Comparison of ENCODE assay signal across 12 cellular contexts in the genomic region with DNA sequence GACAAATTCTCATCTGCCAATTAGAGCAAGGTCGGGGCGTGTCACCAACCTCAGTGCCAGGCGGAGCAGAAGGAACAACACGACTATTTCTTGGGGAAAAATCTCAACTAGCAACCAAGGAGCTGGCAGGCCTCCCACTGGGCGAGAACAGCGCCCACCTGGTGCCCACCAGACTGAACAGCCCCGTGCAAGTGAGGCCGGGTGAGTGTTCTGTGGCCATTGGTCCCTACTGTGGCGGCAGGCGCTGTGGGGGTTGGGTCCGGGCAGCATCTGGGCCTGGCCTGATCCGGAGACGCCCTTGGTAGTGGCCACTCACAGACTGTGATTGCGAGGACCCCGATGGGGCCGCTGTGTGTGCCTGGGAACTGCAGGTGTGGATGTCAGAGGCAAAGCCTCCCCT. TPM values are rescaled to one million over a fixed set of nuclear protein-coding genes. Genes with fewer than 3 reads are reported as not detected.
DNase-seq lines count a peak whose midpoint lies in the region; ATAC-seq and TF ChIP-seq lines count a peak whose summit lies in the region.
"Had no signal": no experiment of that assay in that cellular context is flagged by ENCODE, and none has a peak within 500 bp of the region (broad histone marks: within the 10 kb centered on the region; RNA-seq: fewer than 3 reads in every experiment).

No MANE protein-coding gene starts in this region.

- H3K36me3 Mint-ChIP-seq in activated CD4-positive, alpha-beta T cell treated with anti-CD3 and anti-CD28 coated beads, Interleukin-2, amount 10 ng/mL, durations not matched to agents 7 days and 5 days (ENCODE audit: low read depth): peaks cover 18% of the 10 kb centered on the region
- H3K36me3 Mint-ChIP-seq in activated CD8-positive, alpha-beta T cell treated with anti-CD3 and anti-CD28 coated beads for 36 hours (ENCODE audit: low read depth): peaks cover 21% of the 10 kb centered on the region
- no peaks in the 10 kb centered on the region for H3K36me3 Mint-ChIP-seq in glutamatergic neuron (ENCODE audit: unreplicated experiment)
- H3K36me3 Mint-ChIP-seq in stimulated activated effector memory CD8-positive, alpha-beta T cell treated with anti-CD3 and anti-CD28 coated beads, Interleukin-12 subunit alpha, Interleukin-12 subunit beta, amount 100 ng/mL, for 72 hours: peaks cover 47% of the 10 kb centered on the region

- H3K27me3 ChIP-seq in mammary epithelial cell (ENCODE audit: insufficient read depth, low read length): no peaks in the 10 kb centered on the region
- H3K27me3 ChIP-seq: tibial nerve had no signal

- POLR2A ChIA-PET in activated CD4-positive, alpha-beta T cell treated with anti-CD3 and anti-CD28 coated beads, Interleukin-2, amount 10 ng/mL, durations not matched to agents 7 days and 5 days (lab: Charles Lee): interaction anchor here (1.2 kb wide), 1 partner anchor 8 kb away, joined by 3 read pairs; no protein-coding TSS in a partner anchor
- POLR2A ChIA-PET in activated CD8-positive, alpha-beta T cell treated with anti-CD3 and anti-CD28 coated beads for 36 hours (lab: Charles Lee): interaction anchor here (1.2 to 2.7 kb wide), 4 partner anchors 8 to 12 kb away, joined by 3 to 15 read pairs (median 10); a partner anchor contains a TSS

- intact Hi-C loops in activated CD8-positive, alpha-beta T cell treated with anti-CD3 and anti-CD28 coated beads for 36 hours (cut with micrococcal nuclease): loop anchor here (10.0 kb wide), 1 partner anchor 50 kb away; a partner anchor contains a TSS
- intact Hi-C loops in mammary epithelial cell (cut with micrococcal nuclease): no loop called here

- no peaks in the 10 kb centered on the region for H3K9me3 Mint-ChIP-seq in activated CD4-positive, alpha-beta T cell treated with anti-CD3 and anti-CD28 coated beads, Interleukin-2, amount 10 ng/mL, durations not matched to agents 7 days and 5 days
- H3K9me3 Mint-ChIP-seq in activated CD8-positive, alpha-beta T cell treated with anti-CD3 and anti-CD28 coated beads for 36 hours: no peaks in the 10 kb centered on the region
- H3K9me3 Mint-ChIP-seq in glutamatergic neuron (ENCODE audit: unreplicated experiment): peaks cover 2% of the 10 kb centered on the region
- no peaks in the 10 kb centered on the region for H3K9me3 Mint-ChIP-seq in stimulated activated effector memory CD8-positive, alpha-beta T cell treated with anti-CD3 and anti-CD28 coated beads, Interleukin-12 subunit alpha, Interleukin-12 subunit beta, amount 100 ng/mL, for 72 hours

- no peaks in the 10 kb centered on the region for H3K27me3 Mint-ChIP-seq in activated CD4-positive, alpha-beta T cell treated with anti-CD3 and anti-CD28 coated beads, Interleukin-2, amount 10 ng/mL, durations not matched to agents 7 days and 5 days
- H3K27me3 Mint-ChIP-seq in activated CD8-positive, alpha-beta T cell treated with anti-CD3 and anti-CD28 coated beads for 36 hours: no peaks in the 10 kb centered on the region
- H3K27me3 Mint-ChIP-seq in glutamatergic neuron (ENCODE audit: unreplicated experiment): peaks cover 3% of the 10 kb centered on the region

- peak overlapping the region; percentile 59 for H3K4me3 Mint-ChIP-seq in activated CD4-positive, alpha-beta T cell treated with anti-CD3 and anti-CD28 coated beads, Interleukin-2, amount 10 ng/mL, durations not matched to agents 7 days and 5 days
- H3K4me3 Mint-ChIP-seq in activated CD8-positive, alpha-beta T cell treated with anti-CD3 and anti-CD28 coated beads for 36 hours: no peak overlapping the region
- H3K4me3 Mint-ChIP-seq in glutamatergic neuron (ENCODE audit: unreplicated experiment): peak overlapping the region; percentile 0
- peak overlapping the region; percentile 69 for H3K4me3 Mint-ChIP-seq in stimulated activated effector memory CD8-positive, alpha-beta T cell treated with anti-CD3 and anti-CD28 coated beads, Interleukin-12 subunit alpha, Interleukin-12 subunit beta, amount 100 ng/mL, for 72 hours

- ATAC-seq in activated CD8-positive, alpha-beta T cell treated with anti-CD3 and anti-CD28 coated beads for 36 hours: no peak
- ATAC-seq in stimulated activated effector memory CD8-positive, alpha-beta T cell treated with anti-CD3 and anti-CD28 coated beads, Interleukin-12 subunit alpha, Interleukin-12 subunit beta, amount 100 ng/mL, for 72 hours: no peak
- ATAC-seq in GM19452 (IDR thresholded peaks at IDR 0.05; ENCODE audit: unreplicated experiment): no peak

- no TSS peak for BruUV-seq in mammary epithelial cell (replicated peaks; lab: Mats Ljungman, UMichigan)

- peaks cover 39% of the 10 kb centered on the region for H3K4me1 ChIP-seq in mammary epithelial cell (ENCODE audit: insufficient read depth, low read length)

- peaks cover 100% of the 10 kb centered on the region for H3K79me2 ChIP-seq in mammary epithelial cell (ENCODE audit: insufficient read depth, low read length)

- CTCF ChIA-PET in activated CD4-positive, alpha-beta T cell treated with anti-CD3 and anti-CD28 coated beads, Interleukin-2, amount 10 ng/mL, durations not matched to agents 7 days and 5 days (lab: Charles Lee): interaction anchor here (1.1 kb wide), 1 partner anchor 97 kb away, joined by 4 read pairs; no protein-coding TSS in a partner anchor
- CTCF ChIA-PET in activated CD8-positive, alpha-beta T cell treated with anti-CD3 and anti-CD28 coated beads for 36 hours (lab: Charles Lee): interaction anchor here (1.0 to 1.4 kb wide), 2 partner anchors 49 to 137 kb away, joined by 4 to 6 read pairs; no protein-coding TSS in a partner anchor
- CTCF ChIA-PET in mammary epithelial cell (lab: Charles Lee; ENCODE audit: low non-redundant PET): no interaction called here

- peaks cover 11% of the 10 kb centered on the region for H3K36me3 ChIP-seq in mammary epithelial cell (ENCODE audit: insufficient read depth, low read length)

- no peaks in the 10 kb centered on the region for H3K9me3 ChIP-seq in mammary epithelial cell (replicated peaks; ENCODE audit: insufficient read depth, low read length)
- H3K9me3 ChIP-seq: tibial nerve had no signal

- WGBS in mammary epithelial cell (ENCODE audit: low coverage, missing lambda C conversion rate): 93% methylated on average over 13 of the region's 16 CpGs

- H4K20me1 ChIP-seq in mammary epithelial cell (ENCODE audit: insufficient read depth, low read length): peaks cover 47% of the 10 kb centered on the region

- no peak overlapping the region for H3K9ac ChIP-seq in mammary epithelial cell (ENCODE audit: insufficient read depth, low read length)

- H3K4me3 ChIP-seq in mammary epithelial cell (replicated peaks in 1 of 3; ENCODE audit: insufficient read depth in 1 of 3, low read depth in 2 of 3, low read length in 3 of 3): no peak overlapping the region

- no peak overlapping the region for H3K27ac ChIP-seq in mammary epithelial cell (ENCODE audit: insufficient read depth, low read depth, low read length)

- peaks cover 69% of the 10 kb centered on the region for H3K4me1 Mint-ChIP-seq in activated CD4-positive, alpha-beta T cell treated with anti-CD3 and anti-CD28 coated beads, Interleukin-2, amount 10 ng/mL, durations not matched to agents 7 days and 5 days
- peaks cover 53% of the 10 kb centered on the region for H3K4me1 Mint-ChIP-seq in activated CD8-positive, alpha-beta T cell treated with anti-CD3 and anti-CD28 coated beads for 36 hours (ENCODE audit: low read depth)
- H3K4me1 Mint-ChIP-seq in glutamatergic neuron (ENCODE audit: low read depth, unreplicated experiment): peaks cover 8% of the 10 kb centered on the region
- H3K4me1 Mint-ChIP-seq in stimulated activated effector memory CD8-positive, alpha-beta T cell treated with anti-CD3 and anti-CD28 coated beads, Interleukin-12 subunit alpha, Interleukin-12 subunit beta, amount 100 ng/mL, for 72 hours: peaks cover 60% of the 10 kb centered on the region

- no peak overlapping the region for H3K4me2 ChIP-seq in mammary epithelial cell (ENCODE audit: insufficient read depth, low read depth, low read length)

- no peak for TF ChIP-seq CTCF in activated CD8-positive, alpha-beta T cell treated with anti-CD3 and anti-CD28 coated beads for 36 hours (IDR thresholded peaks at IDR 0.05)
- TF ChIP-seq CTCF in glutamatergic neuron (IDR thresholded peaks at IDR 0.05; ENCODE audit: partially characterized antibody, unreplicated experiment) (no peak), mammary epithelial cell (conservative IDR thresholded peaks at IDR 0.05 in 1 of 2, IDR thresholded peaks at IDR 0.05 in 1 of 2; ENCODE audit: extremely low read depth in 1 of 2, insufficient read depth in 1 of 2, low read depth in 1 of 2, low read length in 2 of 2) (no peak)

- in situ Hi-C loops in mammary epithelial cell (cut with MboI; ENCODE audit: low sequenced_read_pairs in 2 of 2): loop anchor here in 1 of 2 donors (10.0 kb wide), 1 partner anchor 90 kb away; no protein-coding TSS in a partner anchor

- H2AFZ ChIP-seq in mammary epithelial cell (ENCODE audit: low read depth, low read length): no peak overlapping the region

- dilution Hi-C loops in mammary epithelial cell (cut with HindIII; ENCODE audit: low sequenced_read_pairs): no loop called here

- H3K27ac Mint-ChIP-seq in activated CD4-positive, alpha-beta T cell treated with anti-CD3 and anti-CD28 coated beads, Interleukin-2, amount 10 ng/mL, durations not matched to agents 7 days and 5 days: peak overlapping the region; percentile 90
- peak overlapping the region; percentile 86 for H3K27ac Mint-ChIP-seq in activated CD8-positive, alpha-beta T cell treated with anti-CD3 and anti-CD28 coated beads for 36 hours
- H3K27ac Mint-ChIP-seq in glutamatergic neuron (ENCODE audit: unreplicated experiment): peak overlapping the region; percentile 20
- peak overlapping the region; percentile 92 for H3K27ac Mint-ChIP-seq in stimulated activated effector memory CD8-positive, alpha-beta T cell treated with anti-CD3 and anti-CD28 coated beads, Interleukin-12 subunit alpha, Interleukin-12 subunit beta, amount 100 ng/mL, for 72 hours

- no peak for DNase-seq in activated CD4-positive, alpha-beta T cell treated with anti-CD3 and anti-CD28 coated beads, Interleukin-2, amount 10 ng/mL, durations not matched to agents 7 days and 5 days
- DNase-seq in activated CD4-positive, alpha-beta T cell treated with anti-CD3 and anti-CD28 coated beads for 1 hour: no peak
- DNase-seq in activated CD8-positive, alpha-beta T cell treated with anti-CD3 and anti-CD28 coated beads for 36 hours: no peak
- DNase-seq in glutamatergic neuron (no peak), glomerular visceral epithelial cell (ENCODE audit: extremely low spot score) (no peak), mammary epithelial cell (no peak)
- DNase-seq in stimulated activated effector memory CD8-positive, alpha-beta T cell treated with anti-CD3 and anti-CD28 coated beads, Interleukin-12 subunit alpha, Interleukin-12 subunit beta, amount 100 ng/mL, for 72 hours (ENCODE audit: low spot score in 2 of 2): no peak
- DNase-seq: NCI-H187, NCI-H748 treated with DMSO at 0.1 percent for 48 hours, SIG-M5 had no signal

RNA-seq across cellular contexts. Expression of a gene that starts 11.5 kb away (rescaled TPM):
- total RNA-seq in activated CD4-positive, alpha-beta T cell treated with anti-CD3 and anti-CD28 coated beads, Interleukin-2, amount 10 ng/mL, durations not matched to agents 7 days and 5 days: 10 to 100 TPM; 73.6 to 74.4 TPM
- total RNA-seq in activated CD8-positive, alpha-beta T cell treated with anti-CD3 and anti-CD28 coated beads for 36 hours: 10 to 100 TPM; 45.7 to 47.6 TPM
- total RNA-seq in glutamatergic neuron (ENCODE audit: unreplicated experiment) (64.2 TPM), mammary epithelial cell (100 to 1,000 TPM; 170 to 189 TPM)
- 17.6 TPM for polyA plus RNA-seq in mammary epithelial cell
- polyA minus RNA-seq in mammary epithelial cell: 39.0 TPM

RNA-seq across cellular contexts. Expression of a gene that starts 51.6 kb away (rescaled TPM):
- total RNA-seq in activated CD4-positive, alpha-beta T cell treated with anti-CD3 and anti-CD28 coated beads, Interleukin-2, amount 10 ng/mL, durations not matched to agents 7 days and 5 days: 10 to 100 TPM; 72.1 to 74.5 TPM
- 10 to 100 TPM; 67.9 to 69.8 TPM for total RNA-seq in activated CD8-positive, alpha-beta T cell treated with anti-CD3 and anti-CD28 coated beads for 36 hours
- total RNA-seq in glutamatergic neuron (ENCODE audit: unreplicated experiment): 74.3 TPM
- 100 to 1,000 TPM in 1 of 2 donors, 10 to 100 TPM in 1; 66.0 to 106 TPM for total RNA-seq in mammary epithelial cell
- polyA plus RNA-seq in mammary epithelial cell: 23.9 TPM
- polyA minus RNA-seq in mammary epithelial cell: 125 TPM

Comparison
In these comparisons a context has a peak if more than half of its experiments do, and no peak if none do; other contexts are left out.
1. H3K27ac Mint-ChIP-seq: peak in every context shown above with its lines; median percentile 92 in stimulated activated effector memory CD8-positive, alpha-beta T cell treated with anti-CD3 and anti-CD28 coated beads, Interleukin-12 subunit alpha, Interleukin-12 subunit beta, amount 100 ng/mL, for 72 hours; 90 in activated CD4-positive, alpha-beta T cell treated with anti-CD3 and anti-CD28 coated beads, Interleukin-2, amount 10 ng/mL, durations not matched to agents 7 days and 5 days; 86 in activated CD8-positive, alpha-beta T cell treated with anti-CD3 and anti-CD28 coated beads for 36 hours; 20 in glutamatergic neuron.